Comparison of ENCODE assay signal across 10 cellular contexts in genomic region chr1:211939876-211940468, GRCh38.
DNase-seq lines count a peak whose midpoint lies in the region; ATAC-seq, FAIRE-seq and TF ChIP-seq lines count a peak whose summit lies in the region.
"Had no signal": no experiment of that assay in that cellular context is flagged by ENCODE, and none has a peak within 500 bp of the region (broad histone marks: within the 10 kb centered on the region; RNA-seq: fewer than 3 reads in every experiment).

No MANE protein-coding gene starts in this region.

- peaks cover 8% of the 10 kb centered on the region for H3K36me3 ChIP-seq in GM06990 (ENCODE audit: control insufficient read depth, insufficient read depth, low read length)
- no peaks in the 10 kb centered on the region for H3K36me3 ChIP-seq in GM23338 (ENCODE audit: insufficient read depth)

- no peaks in the 10 kb centered on the region for H3K9me3 Mint-ChIP-seq in activated naive CD8-positive, alpha-beta T cell treated with anti-CD3 and anti-CD28 coated beads, Interleukin-2, amount 50 U/mL, for 24 hours
- no peaks in the 10 kb centered on the region; the same call in 2 of the 3 replicates for H3K9me3 Mint-ChIP-seq in GM23338
- H3K9me3 Mint-ChIP-seq: nephron had no signal

- no peak for TF ChIP-seq CTCF in GM06990 (IDR thresholded peaks at IDR 0.05; ENCODE audit: insufficient read depth, low read length, poor library complexity, severe bottlenecking)
- TF ChIP-seq CTCF in D721Med (IDR thresholded peaks at IDR 0.05; ENCODE audit: insufficient read depth, missing control alignments) = no peak
- TF ChIP-seq CTCF in GM23338 (conservative IDR thresholded peaks at IDR 0.05; ENCODE audit: low read depth in 2 of 2) = no peak

- H3K27ac Mint-ChIP-seq in activated naive CD8-positive, alpha-beta T cell treated with anti-CD3 and anti-CD28 coated beads, Interleukin-2, amount 50 U/mL, for 24 hours = peak overlapping the region; percentile 67
- no peak overlapping the region for H3K27ac Mint-ChIP-seq in GM23338
- H3K27ac Mint-ChIP-seq: nephron had no signal

- no peak overlapping the region for H3K4me2 ChIP-seq in GM23338

- H3K4me3 ChIP-seq in GM06990 (replicated peaks; ENCODE audit: low read depth, low read length) = no peak overlapping the region
- no peak overlapping the region for H3K4me3 ChIP-seq in GM23338

- H3K9me2 ChIP-seq in GM23338 (ENCODE audit: insufficient read depth) = no peaks in the 10 kb centered on the region

- ATAC-seq in GM19438 (IDR thresholded peaks at IDR 0.05; ENCODE audit: low read depth, unreplicated experiment) (peak; percentile 70), HG03280 (IDR thresholded peaks at IDR 0.05; ENCODE audit: unreplicated experiment) (peak; percentile 83), GM23338 (no peak)
- ATAC-seq in activated naive CD8-positive, alpha-beta T cell treated with anti-CD3 and anti-CD28 coated beads, Interleukin-2, amount 50 U/mL, for 24 hours = peak; percentile 74

- peaks cover 17% of the 10 kb centered on the region for H3K36me3 Mint-ChIP-seq in activated naive CD8-positive, alpha-beta T cell treated with anti-CD3 and anti-CD28 coated beads, Interleukin-2, amount 50 U/mL, for 24 hours (ENCODE audit: low read depth)
- peaks cover 14% of the 10 kb centered on the region; the same call in 2 of the 3 replicates for H3K36me3 Mint-ChIP-seq in GM23338 (ENCODE audit: low read depth)

- H3K27me3 ChIP-seq in GM06990 (replicated peaks; ENCODE audit: control insufficient read depth, insufficient read depth, low read length) (no peaks in the 10 kb centered on the region), GM23338 (ENCODE audit: insufficient read depth) (no peaks in the 10 kb centered on the region)

- no peak for FAIRE-seq in D721Med (lab: Jason Lieb, UNC)

- H3F3A ChIP-seq in GM23338 (replicated peaks; ENCODE audit: low read depth) = no peaks in the 10 kb centered on the region

- DNase-seq in GM06990 (ENCODE audit: extremely low read depth, insufficient read length) (peak; percentile 82), HCEC 1CT (no peak), D721Med (ENCODE audit: insufficient read length, low spot score) (no peak), epidermal melanocyte (ENCODE audit: insufficient read length, low spot score) (no peak), GM23338 (ENCODE audit: low spot score) (no peak)
- DNase-seq in activated naive CD8-positive, alpha-beta T cell treated with anti-CD3 and anti-CD28 coated beads, Interleukin-2, amount 50 U/mL, for 24 hours = peak; percentile 39
- DNase-seq: GF-D8 had no signal

- no peaks in the 10 kb centered on the region for H3K79me2 ChIP-seq in GM23338 (replicated peaks; ENCODE audit: insufficient read depth)

- peak overlapping the region; percentile 34 for H3K4me3 Mint-ChIP-seq in activated naive CD8-positive, alpha-beta T cell treated with anti-CD3 and anti-CD28 coated beads, Interleukin-2, amount 50 U/mL, for 24 hours
- no peak overlapping the region for H3K4me3 Mint-ChIP-seq in GM23338
- H3K4me3 Mint-ChIP-seq: nephron had no signal

- H3K27me3 Mint-ChIP-seq in activated naive CD8-positive, alpha-beta T cell treated with anti-CD3 and anti-CD28 coated beads, Interleukin-2, amount 50 U/mL, for 24 hours = no peaks in the 10 kb centered on the region
- H3K27me3 Mint-ChIP-seq in GM23338 (ENCODE audit: insufficient read depth, low read depth, poor library complexity) = no peaks in the 10 kb centered on the region

- H3K4me1 ChIP-seq in GM23338 (ENCODE audit: insufficient read depth) = peaks cover 7% of the 10 kb centered on the region; the same call in 1 of the 2 replicates

- H2AFZ ChIP-seq in GM23338 = no peak overlapping the region

- H4K20me1 ChIP-seq in GM23338 (replicated peaks; ENCODE audit: insufficient read depth) = no peaks in the 10 kb centered on the region; the same call in 1 of the 2 replicates

- H3K27ac ChIP-seq in GM23338 (ENCODE audit: low read depth) = no peak overlapping the region

- peaks cover 54% of the 10 kb centered on the region for H3K4me1 Mint-ChIP-seq in activated naive CD8-positive, alpha-beta T cell treated with anti-CD3 and anti-CD28 coated beads, Interleukin-2, amount 50 U/mL, for 24 hours
- peaks cover 13% of the 10 kb centered on the region for H3K4me1 Mint-ChIP-seq in GM23338

TF ChIP-seq in GM23338, 12 proteins besides CTCF, POLR2A, EP300 and RAD21 (continues in another document):
- TF ChIP-seq ZNF114 (CRISPR knock-in tag; IDR thresholded peaks at IDR 0.05) (no peak), ZNF331 (CRISPR knock-in tag; IDR thresholded peaks at IDR 0.05; ENCODE audit: low read depth) (no peak), ETS1 (IDR thresholded peaks at IDR 0.05) (no peak), REST (IDR thresholded peaks at IDR 0.05; ENCODE audit: unreplicated experiment) (no peak), EZH2 (IDR thresholded peaks at IDR 0.05; ENCODE audit: low read depth, unreplicated experiment) (no peak)

Comparison
In these comparisons a context has a peak if more than half of its experiments do, and no peak if none do; other contexts are left out.
1. DNase-seq: peak in GM06990 (single experiment) and activated naive CD8-positive, alpha-beta T cell treated with anti-CD3 and anti-CD28 coated beads, Interleukin-2, amount 50 U/mL, for 24 hours (single experiment); none in HCEC 1CT (single experiment), D721Med (single experiment), epidermal melanocyte (single experiment) and GM23338 (single experiment).